8 cellular contexts compared by ENCODE assay signal in the genomic region with DNA sequence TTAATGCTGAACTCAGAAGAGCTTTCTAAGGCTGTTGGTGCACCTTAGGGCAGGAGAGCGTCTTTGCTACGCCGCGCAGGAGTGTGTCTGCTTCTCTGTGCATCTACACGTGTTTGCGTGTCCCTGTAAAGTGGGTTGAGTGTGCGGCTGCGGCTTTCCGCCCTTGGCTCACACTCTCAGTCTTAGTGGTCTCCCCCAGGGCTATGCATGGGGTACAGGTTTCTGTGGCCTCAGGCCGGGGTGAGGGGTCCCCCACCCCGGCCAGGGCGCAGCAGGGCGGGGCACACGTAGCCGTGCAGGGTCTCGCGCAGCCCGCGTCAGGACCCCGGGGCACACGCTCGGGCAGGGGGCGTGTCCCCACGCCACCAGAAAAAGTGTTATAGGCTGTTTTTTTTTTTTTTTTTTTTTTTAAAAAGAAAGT. TPM values are rescaled to one million over a fixed set of nuclear protein-coding genes. Genes with fewer than 3 reads are reported as not detected.
DNase-seq lines count a peak whose midpoint lies in the region; ATAC-seq and TF ChIP-seq lines count a peak whose summit lies in the region.

No MANE protein-coding gene starts in this region.

- intact Hi-C loops in A673 (cut with micrococcal nuclease; ENCODE audit: unreplicated experiment) (loop anchor here (5.0 kb wide), 1 partner anchor 60 kb away; no protein-coding TSS in a partner anchor), spleen (cut with DNase I; ENCODE audit: low total_unique reads) (loop anchor here (5.0 kb wide), 1 partner anchor 55 kb away; no protein-coding TSS in a partner anchor)

- CTCF ChIA-PET in A673 (lab: Charles Lee) = no interaction called here

- H3K27me3 Mint-ChIP-seq in activated naive CD8-positive, alpha-beta T cell treated with anti-CD3 and anti-CD28 coated beads, Interleukin-2, amount 50 U/mL, for 24 hours = no peaks in the 10 kb centered on the region

- no peak for TF ChIP-seq CTCF in A673 (conservative IDR thresholded peaks at IDR 0.05; ENCODE audit: low read depth, low read length)
- no peak for TF ChIP-seq CTCF in spleen (IDR thresholded peaks at IDR 0.05 in 8 of 11, conservative IDR thresholded peaks at IDR 0.05 in 3 of 11)

- ATAC-seq in GM19025 (IDR thresholded peaks at IDR 0.05; ENCODE audit: low read depth, unreplicated experiment) = peak; percentile 46
- ATAC-seq in HG03175 (IDR thresholded peaks at IDR 0.05; ENCODE audit: unreplicated experiment) = peak; percentile 42
- peak; percentile 66 for ATAC-seq in SK-N-SH treated with all-trans-retinoic acid at 6 μM for 48 hours
- peak; percentile 75 for ATAC-seq in activated naive CD8-positive, alpha-beta T cell treated with anti-CD3 and anti-CD28 coated beads, Interleukin-2, amount 50 U/mL, for 24 hours

- H3K4me1 ChIP-seq in A673 (ENCODE audit: insufficient read depth, low read length, poor library complexity, severe bottlenecking) (peaks cover 18% of the 10 kb centered on the region), iPS DF 6.9 (ENCODE audit: control insufficient read depth, insufficient read depth, low read length) (peaks cover 3% of the 10 kb centered on the region; the same call in 1 of the 2 replicates), spleen (peaks cover 19 to 48% (median 40%) of the 10 kb centered on the region in 6 donors)

- H3K4me3 Mint-ChIP-seq in activated naive CD8-positive, alpha-beta T cell treated with anti-CD3 and anti-CD28 coated beads, Interleukin-2, amount 50 U/mL, for 24 hours = peak overlapping the region; percentile 85

- no TSS peak for BruUV-seq in A673 (replicated peaks; lab: Mats Ljungman, UMichigan)

- no peak for TF ChIP-seq POLR2A in spleen (IDR thresholded peaks at IDR 0.05)

- no peaks in the 10 kb centered on the region for H3K9me3 Mint-ChIP-seq in activated naive CD8-positive, alpha-beta T cell treated with anti-CD3 and anti-CD28 coated beads, Interleukin-2, amount 50 U/mL, for 24 hours

- H3K9me3 ChIP-seq in A673 (ENCODE audit: low read depth, low read length, poor library complexity, severe bottlenecking) = no peaks in the 10 kb centered on the region
- H3K9me3 ChIP-seq in iPS DF 6.9 (ENCODE audit: control insufficient read depth, insufficient read depth, low read length) = no peaks in the 10 kb centered on the region
- no peaks in the 10 kb centered on the region for H3K9me3 ChIP-seq in spleen

- H3K4me3 ChIP-seq in A673 (ENCODE audit: low read depth, low read length, poor library complexity, severe bottlenecking) (peak overlapping the region; percentile 79), iPS DF 6.9 (ENCODE audit: low read length) (peak overlapping the region; percentile 82; the same call in 1 of the 2 replicates), spleen (peak overlapping the region; percentile 70 to 93 (median 81))

- H3K36me3 Mint-ChIP-seq in activated naive CD8-positive, alpha-beta T cell treated with anti-CD3 and anti-CD28 coated beads, Interleukin-2, amount 50 U/mL, for 24 hours (ENCODE audit: low read depth) = peaks cover 5% of the 10 kb centered on the region

- WGBS in iPS DF 6.9 (ENCODE audit: insufficient coverage, insufficient read length) = no CpG with 5 or more reads among the region's 24 CpGs
- 1% methylated on average over 15 to 24 of the region's 24 CpGs for WGBS in spleen, 5 donors

- peak overlapping the region; percentile 97 for H3K27ac ChIP-seq in A673 (ENCODE audit: low read depth, low read length, poor library complexity, severe bottlenecking)
- H3K27ac ChIP-seq in iPS DF 6.9 (ENCODE audit: low read length) = no peak overlapping the region
- H3K27ac ChIP-seq in spleen = peak overlapping the region; percentile 95 to 99 (median 98)

- POLR2A ChIA-PET in A673 (lab: Charles Lee; ENCODE audit: low non-redundant PET) = no interaction called here

- DNase-seq in A673 (ENCODE audit: low spot score) (no peak), iPS DF 6.9 (ENCODE audit: low read depth, low spot score) (no peak), spleen (no peak), DMS 273 (lab: John Stamatoyannopoulos, UW; ENCODE audit: unreplicated experiment) (no peak)
- peak; percentile 71 for DNase-seq in activated naive CD8-positive, alpha-beta T cell treated with anti-CD3 and anti-CD28 coated beads, Interleukin-2, amount 50 U/mL, for 24 hours

- peak overlapping the region; percentile 96 for H3K27ac Mint-ChIP-seq in activated naive CD8-positive, alpha-beta T cell treated with anti-CD3 and anti-CD28 coated beads, Interleukin-2, amount 50 U/mL, for 24 hours

- no peaks in the 10 kb centered on the region for H3K36me3 ChIP-seq in A673 (ENCODE audit: insufficient read depth, low read length, poor library complexity, severe bottlenecking)
- no peaks in the 10 kb centered on the region for H3K36me3 ChIP-seq in iPS DF 6.9 (ENCODE audit: control insufficient read depth, insufficient read depth, low read length)
- H3K36me3 ChIP-seq in spleen = no peaks in the 10 kb centered on the region

- H3K4me1 Mint-ChIP-seq in activated naive CD8-positive, alpha-beta T cell treated with anti-CD3 and anti-CD28 coated beads, Interleukin-2, amount 50 U/mL, for 24 hours = peaks cover 37% of the 10 kb centered on the region

- H3K27me3 ChIP-seq in A673 (replicated peaks; ENCODE audit: insufficient read depth, low read depth, low read length, poor library complexity) = no peaks in the 10 kb centered on the region
- no peaks in the 10 kb centered on the region for H3K27me3 ChIP-seq in iPS DF 6.9 (ENCODE audit: control insufficient read depth, insufficient read depth, low read length)
- no peaks in the 10 kb centered on the region for H3K27me3 ChIP-seq in spleen (replicated peaks in 1 of 7)

TF ChIP-seq in SK-N-SH treated with all-trans-retinoic acid at 6 μM for 48 hours, 23 proteins besides CTCF, POLR2A, EP300 and RAD21:
- TF ChIP-seq POU6F1 (CRISPR knock-in tag; IDR thresholded peaks at IDR 0.05; ENCODE audit: borderline replicate concordance, low read depth) (no peak), PPARA (CRISPR knock-in tag; IDR thresholded peaks at IDR 0.05; ENCODE audit: borderline replicate concordance) (no peak), ZNF70 (CRISPR knock-in tag; IDR thresholded peaks at IDR 0.05) (no peak), OSR1 (CRISPR knock-in tag; IDR thresholded peaks at IDR 0.05) (no peak), ZC3H10 (CRISPR knock-in tag; IDR thresholded peaks at IDR 0.05) (no peak), ZNF565 (CRISPR knock-in tag; conservative IDR thresholded peaks at IDR 0.05; ENCODE audit: low read depth) (no peak), RARB (CRISPR knock-in tag; IDR thresholded peaks at IDR 0.05) (no peak), CSDC2 (CRISPR knock-in tag; IDR thresholded peaks at IDR 0.05) (no peak), TOX (CRISPR knock-in tag; IDR thresholded peaks at IDR 0.05; ENCODE audit: borderline replicate concordance) (no peak), ISL1 (CRISPR knock-in tag; IDR thresholded peaks at IDR 0.05) (no peak), PATZ1 (CRISPR knock-in tag; IDR thresholded peaks at IDR 0.05; ENCODE audit: borderline replicate concordance) (no peak), BACH2 (CRISPR knock-in tag; IDR thresholded peaks at IDR 0.05; ENCODE audit: borderline replicate concordance) (no peak), ZFP30 (CRISPR knock-in tag; IDR thresholded peaks at IDR 0.05) (no peak)

RNA-seq across cellular contexts. Expression of gene TENT4B, which starts 0.7 kb away (rescaled TPM):
- total RNA-seq in A673 (2021) (16.8 and 18.3 TPM in 2 replicates), spleen (10 to 100 TPM; 11.3 to 16.4 (median 13.0) TPM)
- polyA plus RNA-seq in spleen = 1 to 10 TPM; 4.2 to 5.4 (median 4.6) TPM
